ENCODE assay signal across 1 cellular context in the genomic region with DNA sequence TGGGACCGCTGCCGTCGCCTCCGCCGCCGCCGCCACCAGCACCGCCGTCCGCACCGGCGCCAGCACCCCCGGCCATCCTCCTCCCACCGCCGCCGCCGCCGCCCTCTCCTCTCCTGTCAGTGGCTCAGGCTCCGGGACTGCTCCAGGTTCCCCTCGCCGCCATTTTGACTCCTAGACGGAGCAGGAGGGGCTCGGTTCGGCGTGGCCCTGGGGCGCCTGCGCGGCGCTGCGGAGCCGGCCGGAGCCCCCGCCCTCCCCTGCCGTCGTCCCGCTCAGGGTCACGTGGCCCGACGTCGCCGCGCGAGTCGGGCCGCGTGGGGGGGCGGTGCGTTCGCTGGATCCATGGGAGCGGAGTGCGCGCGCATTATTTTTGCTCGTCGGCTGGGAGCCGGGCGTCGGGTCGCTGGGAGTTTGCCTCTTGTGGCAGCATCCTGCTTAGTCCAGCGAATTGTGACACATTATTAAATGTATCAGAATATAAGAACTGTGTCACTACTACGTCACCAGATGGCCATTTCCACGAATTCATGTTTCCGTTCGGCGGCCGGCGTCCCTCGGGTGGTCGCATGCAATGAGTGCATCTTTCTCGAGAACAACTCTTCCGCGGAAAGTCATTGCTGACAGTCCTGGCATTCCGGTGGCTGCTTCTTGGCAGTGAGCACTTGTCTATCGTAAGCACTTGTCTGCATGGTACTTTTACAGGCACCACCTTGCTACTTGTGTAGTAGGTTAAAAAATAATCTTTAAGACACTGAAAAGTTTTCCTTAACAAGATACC.
A peak's percentile ranks its signal among the peaks of the same experiment; 100 is the strongest.
TF ChIP-seq lines count a peak whose summit lies in the region.

Gene BTBD7, minus strand, starts transcription at position 184 of the 778 bp plus-strand sequence. CDS start 36,985 bp downstream, outside the sequence.

TF ChIP-seq in HepG2, 621 proteins besides CTCF, POLR2A, EP300 and RAD21 (continued from another document and continues in another):
- TF ChIP-seq, protein P1, sequence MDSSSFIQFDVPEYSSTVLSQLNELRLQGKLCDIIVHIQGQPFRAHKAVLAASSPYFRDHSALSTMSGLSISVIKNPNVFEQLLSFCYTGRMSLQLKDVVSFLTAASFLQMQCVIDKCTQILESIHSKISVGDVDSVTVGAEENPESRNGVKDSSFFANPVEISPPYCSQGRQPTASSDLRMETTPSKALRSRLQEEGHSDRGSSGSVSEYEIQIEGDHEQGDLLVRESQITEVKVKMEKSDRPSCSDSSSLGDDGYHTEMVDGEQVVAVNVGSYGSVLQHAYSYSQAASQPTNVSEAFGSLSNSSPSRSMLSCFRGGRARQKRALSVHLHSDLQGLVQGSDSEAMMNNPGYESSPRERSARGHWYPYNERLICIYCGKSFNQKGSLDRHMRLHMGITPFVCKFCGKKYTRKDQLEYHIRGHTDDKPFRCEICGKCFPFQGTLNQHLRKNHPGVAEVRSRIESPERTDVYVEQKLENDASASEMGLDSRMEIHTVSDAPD (CRISPR knock-in tag; IDR thresholded peaks at IDR 0.05) = no peak
- TF ChIP-seq ZNF543 (CRISPR knock-in tag; IDR thresholded peaks at IDR 0.05) (no peak), HHEX (CRISPR knock-in tag; IDR thresholded peaks at IDR 0.05) (no peak), KDM2A (CRISPR knock-in tag; IDR thresholded peaks at IDR 0.05; ENCODE audit: borderline replicate concordance, low read depth) (peak; percentile 40; the same call in 1 of the 2 replicates), ZMYM4 (CRISPR knock-in tag; IDR thresholded peaks at IDR 0.05) (peak; percentile 76; the same call in 1 of the 2 replicates), ZNF678 (CRISPR knock-in tag; IDR thresholded peaks at IDR 0.05) (no peak; the same call in 1 of the 2 replicates), HINFP (CRISPR knock-in tag; IDR thresholded peaks at IDR 0.05; ENCODE audit: low read depth) (no peak), ZSCAN20 (CRISPR knock-in tag; IDR thresholded peaks at IDR 0.05; ENCODE audit: borderline replicate concordance) (peak; percentile 84; the same call in 1 of the 2 replicates), NCOR1 (IDR thresholded peaks at IDR 0.05; ENCODE audit: borderline replicate concordance, low read length) (0 out of 2 replicates have a peak, but pooled peaks have one; percentile 28), ZNF10 (CRISPR knock-in tag; IDR thresholded peaks at IDR 0.05; ENCODE audit: borderline replicate concordance, low read depth) (no peak), SKIL (CRISPR knock-in tag; IDR thresholded peaks at IDR 0.05; ENCODE audit: borderline replicate concordance) (no peak), BRCA1 (CRISPR knock-in tag; IDR thresholded peaks at IDR 0.05) (0 out of 2 replicates have a peak, but pooled peaks have one; percentile 47), SMARCE1 (IDR thresholded peaks at IDR 0.05; ENCODE audit: borderline replicate concordance) (no peak), TFE3 (CRISPR knock-in tag; IDR thresholded peaks at IDR 0.05) (peak; percentile 4; the same call in 1 of the 2 replicates), BRD4 (CRISPR knock-in tag; IDR thresholded peaks at IDR 0.05) (0 out of 2 replicates have a peak, but pooled peaks have one; percentile 70), RORA (CRISPR knock-in tag; IDR thresholded peaks at IDR 0.05) (no peak), ZBTB20 (CRISPR knock-in tag; IDR thresholded peaks at IDR 0.05; ENCODE audit: borderline replicate concordance, low read depth) (no peak), ZNF607 (CRISPR knock-in tag; IDR thresholded peaks at IDR 0.05; ENCODE audit: borderline replicate concordance) (no peak), RFX3 (CRISPR knock-in tag; IDR thresholded peaks at IDR 0.05) (no peak), ZNF891 (CRISPR knock-in tag; IDR thresholded peaks at IDR 0.05) (no peak), ELF1 (CRISPR knock-in tag; IDR thresholded peaks at IDR 0.05) (no peak), HNRNPH1 (optimal IDR thresholded peaks at IDR 0.05; ENCODE audit: low read depth, low read length) (no peak), SRF (IDR thresholded peaks at IDR 0.05; ENCODE audit: low read depth, low read length) (no peak), ESRRA (CRISPR knock-in tag; IDR thresholded peaks at IDR 0.05; ENCODE audit: low read depth) (0 out of 2 replicates have a peak, but pooled peaks have one; percentile 20), ZC3H13 (CRISPR knock-in tag; IDR thresholded peaks at IDR 0.05) (no peak), ZNF501 (CRISPR knock-in tag; IDR thresholded peaks at IDR 0.05) (no peak; the same call in 1 of the 2 replicates), ZSCAN30 (CRISPR knock-in tag; IDR thresholded peaks at IDR 0.05) (no peak), ZNF556 (CRISPR knock-in tag; IDR thresholded peaks at IDR 0.05; ENCODE audit: borderline replicate concordance) (peak; percentile 29; the same call in 1 of the 2 replicates), PAF1 (CRISPR knock-in tag; IDR thresholded peaks at IDR 0.05) (no peak), SIX1 (CRISPR knock-in tag; IDR thresholded peaks at IDR 0.05; ENCODE audit: borderline replicate concordance) (no peak), ZFYVE20 (CRISPR knock-in tag; IDR thresholded peaks at IDR 0.05; ENCODE audit: borderline replicate concordance, low read depth) (no peak), SP140L (CRISPR knock-in tag; IDR thresholded peaks at IDR 0.05; ENCODE audit: borderline replicate concordance) (no peak), ZNF496 (CRISPR knock-in tag; IDR thresholded peaks at IDR 0.05; ENCODE audit: insufficient replicate concordance) (no peak), ZBTB39 (CRISPR knock-in tag; IDR thresholded peaks at IDR 0.05) (no peak)
- TF ChIP-seq, protein P2, sequence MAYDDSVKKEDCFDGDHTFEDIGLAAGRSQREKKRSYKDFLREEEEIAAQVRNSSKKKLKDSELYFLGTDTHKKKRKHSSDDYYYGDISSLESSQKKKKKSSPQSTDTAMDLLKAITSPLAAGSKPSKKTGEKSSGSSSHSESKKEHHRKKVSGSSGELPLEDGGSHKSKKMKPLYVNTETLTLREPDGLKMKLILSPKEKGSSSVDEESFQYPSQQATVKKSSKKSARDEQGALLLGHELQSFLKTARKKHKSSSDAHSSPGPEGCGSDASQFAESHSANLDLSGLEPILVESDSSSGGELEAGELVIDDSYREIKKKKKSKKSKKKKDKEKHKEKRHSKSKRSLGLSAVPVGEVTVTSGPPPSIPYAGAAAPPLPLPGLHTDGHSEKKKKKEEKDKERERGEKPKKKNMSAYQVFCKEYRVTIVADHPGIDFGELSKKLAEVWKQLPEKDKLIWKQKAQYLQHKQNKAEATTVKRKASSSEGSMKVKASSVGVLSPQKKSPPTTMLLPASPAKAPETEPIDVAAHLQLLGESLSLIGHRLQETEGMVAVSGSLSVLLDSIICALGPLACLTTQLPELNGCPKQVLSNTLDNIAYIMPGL (CRISPR knock-in tag; IDR thresholded peaks at IDR 0.05; ENCODE audit: borderline replicate concordance in 1 of 2, low read depth in 1 of 2) = peak in 1 of 2 experiments; percentile 48; a peak in 1 of 4 replicates
- TF ChIP-seq, protein P3, sequence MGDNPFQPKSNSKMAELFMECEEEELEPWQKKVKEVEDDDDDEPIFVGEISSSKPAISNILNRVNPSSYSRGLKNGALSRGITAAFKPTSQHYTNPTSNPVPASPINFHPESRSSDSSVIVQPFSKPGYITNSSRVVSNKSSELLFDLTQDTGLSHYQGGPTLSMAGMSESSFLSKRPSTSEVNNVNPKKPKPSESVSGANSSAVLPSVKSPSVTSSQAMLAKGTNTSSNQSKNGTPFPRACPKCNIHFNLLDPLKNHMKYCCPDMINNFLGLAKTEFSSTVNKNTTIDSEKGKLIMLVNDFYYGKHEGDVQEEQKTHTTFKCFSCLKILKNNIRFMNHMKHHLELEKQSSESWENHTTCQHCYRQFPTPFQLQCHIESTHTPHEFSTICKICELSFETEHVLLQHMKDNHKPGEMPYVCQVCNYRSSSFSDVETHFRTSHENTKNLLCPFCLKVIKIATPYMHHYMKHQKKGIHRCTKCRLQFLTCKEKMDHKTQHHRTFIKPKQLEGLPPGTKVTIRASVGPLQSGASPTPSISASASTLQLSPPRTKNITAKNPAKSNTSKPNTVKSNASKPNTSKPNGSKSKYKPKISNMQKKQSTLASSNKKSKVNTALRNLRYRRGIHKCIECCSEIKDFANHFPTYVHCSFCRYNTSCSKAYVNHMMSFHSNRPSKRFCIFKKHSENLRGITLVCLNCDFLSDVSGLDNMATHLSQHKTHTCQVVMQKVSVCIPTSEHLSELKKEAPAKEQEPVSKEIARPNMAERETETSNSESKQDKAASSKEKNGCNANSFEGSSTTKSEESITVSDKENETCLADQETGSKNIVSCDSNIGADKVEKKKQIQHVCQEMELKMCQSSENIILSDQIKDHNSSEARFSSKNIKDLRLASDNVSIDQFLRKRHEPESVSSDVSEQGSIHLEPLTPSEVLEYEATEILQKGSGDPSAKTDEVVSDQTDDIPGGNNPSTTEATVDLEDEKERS (CRISPR knock-in tag; IDR thresholded peaks at IDR 0.05) = no peak
- TF ChIP-seq, protein P4, sequence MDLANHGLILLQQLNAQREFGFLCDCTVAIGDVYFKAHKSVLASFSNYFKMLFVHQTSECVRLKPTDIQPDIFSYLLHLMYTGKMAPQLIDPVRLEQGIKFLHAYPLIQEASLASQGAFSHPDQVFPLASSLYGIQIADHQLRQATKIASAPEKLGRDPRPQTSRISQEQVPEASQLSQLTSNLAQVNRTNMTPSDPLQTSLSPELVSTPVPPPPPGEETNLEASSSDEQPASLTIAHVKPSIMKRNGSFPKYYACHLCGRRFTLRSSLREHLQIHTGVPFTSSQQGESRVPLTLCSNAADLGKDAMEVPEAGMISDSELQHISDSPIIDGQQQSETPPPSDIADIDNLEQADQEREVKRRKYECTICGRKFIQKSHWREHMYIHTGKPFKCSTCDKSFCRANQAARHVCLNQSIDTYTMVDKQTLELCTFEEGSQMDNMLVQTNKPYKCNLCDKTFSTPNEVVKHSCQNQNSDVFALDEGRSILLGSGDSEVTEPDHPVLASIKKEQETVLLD (CRISPR knock-in tag; IDR thresholded peaks at IDR 0.05; ENCODE audit: low read depth) = peak; percentile 72
- TF ChIP-seq, protein P5, sequence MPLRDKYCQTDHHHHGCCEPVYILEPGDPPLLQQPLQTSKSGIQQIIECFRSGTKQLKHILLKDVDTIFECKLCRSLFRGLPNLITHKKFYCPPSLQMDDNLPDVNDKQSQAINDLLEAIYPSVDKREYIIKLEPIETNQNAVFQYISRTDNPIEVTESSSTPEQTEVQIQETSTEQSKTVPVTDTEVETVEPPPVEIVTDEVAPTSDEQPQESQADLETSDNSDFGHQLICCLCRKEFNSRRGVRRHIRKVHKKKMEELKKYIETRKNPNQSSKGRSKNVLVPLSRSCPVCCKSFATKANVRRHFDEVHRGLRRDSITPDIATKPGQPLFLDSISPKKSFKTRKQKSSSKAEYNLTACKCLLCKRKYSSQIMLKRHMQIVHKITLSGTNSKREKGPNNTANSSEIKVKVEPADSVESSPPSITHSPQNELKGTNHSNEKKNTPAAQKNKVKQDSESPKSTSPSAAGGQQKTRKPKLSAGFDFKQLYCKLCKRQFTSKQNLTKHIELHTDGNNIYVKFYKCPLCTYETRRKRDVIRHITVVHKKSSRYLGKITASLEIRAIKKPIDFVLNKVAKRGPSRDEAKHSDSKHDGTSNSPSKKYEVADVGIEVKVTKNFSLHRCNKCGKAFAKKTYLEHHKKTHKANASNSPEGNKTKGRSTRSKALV (CRISPR knock-in tag; IDR thresholded peaks at IDR 0.05) = peak; percentile 78
